Comparison of ENCODE assay signal across 13 cellular contexts in the genomic region with DNA sequence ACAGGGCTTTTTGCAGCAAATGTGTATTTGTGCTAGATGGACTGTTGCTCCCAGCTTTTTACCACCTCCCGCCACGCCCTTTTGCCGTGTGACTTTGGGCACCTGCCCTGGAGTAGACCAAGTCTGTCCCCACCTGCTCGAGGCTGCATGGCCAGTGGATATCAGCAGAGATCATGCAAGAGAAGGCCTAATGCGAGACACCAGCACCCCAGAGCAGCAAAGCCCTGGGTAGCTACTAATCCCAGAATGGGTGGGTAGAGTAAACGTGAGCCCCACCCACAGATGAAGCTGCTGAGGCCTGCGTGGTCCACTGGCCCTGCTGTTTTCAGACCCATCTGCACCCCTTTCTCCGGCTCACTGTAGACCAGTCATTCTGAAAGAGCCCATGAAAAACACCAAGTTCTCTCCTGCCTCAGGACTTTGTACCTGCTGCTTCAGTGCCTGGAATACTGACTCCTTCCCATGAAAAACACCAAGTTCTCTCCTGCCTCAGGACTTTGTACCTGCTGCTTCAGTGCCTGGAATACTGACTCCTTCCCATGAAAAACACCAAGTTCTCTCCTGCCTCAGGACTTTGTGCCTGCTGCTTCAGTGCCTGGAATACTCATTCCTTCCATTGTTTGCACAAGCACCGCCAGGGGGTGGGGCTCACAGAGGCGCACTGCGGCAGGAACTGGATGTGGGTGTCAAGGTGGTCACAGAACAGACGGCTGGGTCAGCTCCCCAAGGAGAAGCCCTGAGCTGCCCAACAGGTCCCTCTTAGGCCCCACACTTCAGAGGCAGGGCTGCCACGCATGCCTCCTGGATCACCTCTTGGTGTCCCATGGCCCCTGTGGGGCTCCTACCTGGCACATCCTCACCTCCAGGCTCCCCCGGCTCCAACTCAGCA. TPM values are rescaled to one million over a fixed set of nuclear protein-coding genes. Genes with fewer than 3 reads are reported as not detected.
DNase-seq lines count a peak whose midpoint lies in the region; ATAC-seq and TF ChIP-seq lines count a peak whose summit lies in the region.
"Had no signal": no experiment of that assay in that cellular context is flagged by ENCODE, and none has a peak within 500 bp of the region (broad histone marks: within the 10 kb centered on the region; RNA-seq: fewer than 3 reads in every experiment).

No MANE protein-coding gene starts in this region.

- H3K27ac ChIP-seq in AG04450 (ENCODE audit: low read depth, low read length) (no peak overlapping the region), left lung (no peak overlapping the region)
- H3K27ac ChIP-seq: neutrophil had no signal

- DNase-seq in AG04450 (ENCODE audit: low read depth, low spot score) (no peak), GM12864 (ENCODE audit: low read depth) (no peak), left lung (peak; percentile 50 to 80), NCI-H524 (lab: John Stamatoyannopoulos, UW) (no peak), KBM-7 (no peak), midbrain (lab: John Stamatoyannopoulos, UW) (no peak)
- no peak for DNase-seq in activated naive CD8-positive, alpha-beta T cell treated with anti-CD3 and anti-CD28 coated beads, Interleukin-2, amount 10 ng/mL, durations not matched to agents 7 days and 5 days
- DNase-seq: EL, foreskin melanocyte, T-helper 1 cell had no signal

- CTCF ChIA-PET in AG04450 (lab: Charles Lee) = no interaction called here

- in situ Hi-C loops in KBM-7 (cut with MboI; ENCODE audit: low pct_unique_long_range_greater_than_20kb, low sequenced_read_pairs) = no loop called here

- H3K4me3 ChIP-seq in AG04450 (ENCODE audit: low read depth, low read length) = no peak overlapping the region
- no peak overlapping the region for H3K4me3 ChIP-seq in GM12864 (ENCODE audit: low read depth, low read length)
- H3K4me3 ChIP-seq in left lung = no peak overlapping the region

- H3K4me1 Mint-ChIP-seq in activated naive CD8-positive, alpha-beta T cell treated with anti-CD3 and anti-CD28 coated beads, Interleukin-2, amount 10 ng/mL, durations not matched to agents 7 days and 5 days = peaks cover 18% of the 10 kb centered on the region

- TF ChIP-seq CTCF in AG04450 (IDR thresholded peaks at IDR 0.05; ENCODE audit: low read depth, low read length) (peak; percentile 28; the same call in 1 of the 2 replicates), GM12864 (IDR thresholded peaks at IDR 0.05; ENCODE audit: low read depth, low read length, missing control alignments) (peak; percentile 5), left lung (IDR thresholded peaks at IDR 0.05) (no peak)

- H3K27me3 Mint-ChIP-seq in activated naive CD8-positive, alpha-beta T cell treated with anti-CD3 and anti-CD28 coated beads, Interleukin-2, amount 10 ng/mL, durations not matched to agents 7 days and 5 days = no peaks in the 10 kb centered on the region
- H3K27me3 Mint-ChIP-seq: activated naive CD8-positive, alpha-beta T cell had no signal

- intact Hi-C loops in left lung (cut with DNase I) = loop anchor here in 1 of 2 donors (10.0 kb wide), 1 partner anchor 174 kb away; no protein-coding TSS in a partner anchor

- no peaks in the 10 kb centered on the region for H3K36me3 ChIP-seq in left lung
- H3K36me3 ChIP-seq: neutrophil had no signal

- no peak overlapping the region for H3K27ac Mint-ChIP-seq in activated naive CD8-positive, alpha-beta T cell treated with anti-CD3 and anti-CD28 coated beads, Interleukin-2, amount 10 ng/mL, durations not matched to agents 7 days and 5 days
- H3K27ac Mint-ChIP-seq: activated naive CD8-positive, alpha-beta T cell had no signal

- H3K4me1 ChIP-seq in left lung = peaks cover 0 to 25% of the 10 kb centered on the region in 2 donors

- H3K27me3 ChIP-seq in AG04450 (ENCODE audit: control insufficient read depth, insufficient read depth, low read length) (no peaks in the 10 kb centered on the region), left lung (no peaks in the 10 kb centered on the region)
- H3K27me3 ChIP-seq: neutrophil had no signal

- H3K36me3 Mint-ChIP-seq in activated naive CD8-positive, alpha-beta T cell treated with anti-CD3 and anti-CD28 coated beads, Interleukin-2, amount 10 ng/mL, durations not matched to agents 7 days and 5 days = no peaks in the 10 kb centered on the region
- H3K36me3 Mint-ChIP-seq: activated naive CD8-positive, alpha-beta T cell had no signal

- H3K9me3 ChIP-seq in AG04450 (ENCODE audit: control insufficient read depth, insufficient read depth, low read length) (no peaks in the 10 kb centered on the region; the same call in 1 of the 2 replicates), left lung (no peaks in the 10 kb centered on the region)
- H3K9me3 ChIP-seq: neutrophil had no signal

- POLR2A ChIA-PET in AG04450 (lab: Yijun Ruan, JAX) = no interaction called here
- POLR2A ChIA-PET in activated naive CD8-positive, alpha-beta T cell treated with anti-CD3 and anti-CD28 coated beads, Interleukin-2, amount 10 ng/mL, durations not matched to agents 7 days and 5 days (lab: Charles Lee) = interaction anchor here (0.5 to 1.5 kb wide), 3 partner anchors 10 to 175 kb away, joined by 3 to 5 read pairs (median 3); no protein-coding TSS in a partner anchor

- no peak overlapping the region for H3K4me3 Mint-ChIP-seq in activated naive CD8-positive, alpha-beta T cell treated with anti-CD3 and anti-CD28 coated beads, Interleukin-2, amount 10 ng/mL, durations not matched to agents 7 days and 5 days
- H3K4me3 Mint-ChIP-seq: activated naive CD8-positive, alpha-beta T cell had no signal

- peak; percentile 17 for ATAC-seq in activated naive CD8-positive, alpha-beta T cell treated with anti-CD3 and anti-CD28 coated beads, Interleukin-2, amount 10 ng/mL, durations not matched to agents 7 days and 5 days (ENCODE audit: low read depth)
- ATAC-seq in left lung = peak; percentile 62
- no peak for ATAC-seq in GM21619 (IDR thresholded peaks at IDR 0.05; ENCODE audit: unreplicated experiment)

- H3K9me3 Mint-ChIP-seq in activated naive CD8-positive, alpha-beta T cell treated with anti-CD3 and anti-CD28 coated beads, Interleukin-2, amount 10 ng/mL, durations not matched to agents 7 days and 5 days = no peaks in the 10 kb centered on the region

RNA-seq across cellular contexts. Expression of gene TNIP2, which starts 5.1 kb away (rescaled TPM):
- polyA plus RNA-seq in AG04450 (2011; rRNA removed) = 28.8 and 34.3 TPM in 2 replicates
- 11.8 and 18.6 TPM in 2 replicates for polyA minus RNA-seq in AG04450 (2011; rRNA and poly(A)+ RNA removed)
- 10 to 100 TPM; 47.0 to 50.0 TPM for total RNA-seq in activated naive CD8-positive, alpha-beta T cell treated with anti-CD3 and anti-CD28 coated beads, Interleukin-2, amount 10 ng/mL, durations not matched to agents 7 days and 5 days
- 10 to 100 TPM; 32.9 to 46.5 TPM for total RNA-seq in left lung

RNA-seq across cellular contexts. Expression of gene SH3BP2, which starts 31.6 kb away (rescaled TPM):
- polyA plus RNA-seq in AG04450 (2011; rRNA removed) = 14.8 and 17.2 TPM in 2 replicates
- polyA minus RNA-seq in AG04450 (2011; rRNA and poly(A)+ RNA removed) = 30.6 and 36.8 TPM in 2 replicates
- total RNA-seq in activated naive CD8-positive, alpha-beta T cell treated with anti-CD3 and anti-CD28 coated beads, Interleukin-2, amount 10 ng/mL, durations not matched to agents 7 days and 5 days = 10 to 100 TPM; 82.6 to 83.7 TPM
- 100 to 1,000 TPM in 1 of 2 donors, 10 to 100 TPM in 1; 58.2 to 113 TPM for total RNA-seq in left lung

Comparison
In these comparisons a context has a peak if more than half of its experiments do, and no peak if none do; other contexts are left out.
1. DNase-seq: peak in left lung (2 of 2); none in AG04450 (single experiment), GM12864 (single experiment), activated naive CD8-positive, alpha-beta T cell treated with anti-CD3 and anti-CD28 coated beads, Interleukin-2, amount 10 ng/mL, durations not matched to agents 7 days and 5 days (single experiment), NCI-H524 (0 of 2), KBM-7 (single experiment) and midbrain (single experiment).
2. CTCF ChIP-seq: peak in AG04450 (single experiment) and GM12864 (single experiment); none in left lung (0 of 2).